Comparison of ENCODE assay signal across 24 cellular contexts in genomic region chr2:24349097-24349496, GRCh38.
"Had no signal": no experiment of that assay in that cellular context is flagged by ENCODE, and none has a peak within 500 bp of the region (broad histone marks: within the 10 kb centered on the region; RNA-seq: fewer than 3 reads in every experiment).

No MANE protein-coding gene starts in this region.

- H3K4me1 Mint-ChIP-seq: WTC11 had no signal

- DNase-seq: activated CD4-positive, alpha-beta memory T cell treated with anti-CD3 and anti-CD28 coated beads for 36 hours; activated CD4-positive, alpha-beta T cell treated with anti-CD3 and anti-CD28 coated beads for 4 hours; activated naive CD4-positive, alpha-beta T cell treated with Interleukin-2 at 50 U/mL for 16 hours; activated T-cell treated with anti-CD3 and anti-CD28 coated beads, Interleukin-2, amount 50 U/mL, for 48 hours; anterior cingulate cortex; effector memory CD4-positive, alpha-beta T cell; foreskin melanocyte; left lung; naive thymus-derived CD8-positive, alpha-beta T cell; retina; sigmoid colon; stimulated activated CD4-positive, alpha-beta T cell treated with anti-CD3 and anti-CD28 coated beads, Interleukin-15, amount 100 ng/mL, for 24 hours; stimulated activated naive CD4-positive, alpha-beta T cell; T-helper 9 cell; testis; uterus had no signal

- H3K9me3 Mint-ChIP-seq: activated CD4-positive, alpha-beta memory T cell treated with anti-CD3 and anti-CD28 coated beads for 36 hours; naive thymus-derived CD8-positive, alpha-beta T cell; WTC11 had no signal

- H3K27ac ChIP-seq: left lung, sigmoid colon, uterus had no signal

- H3K36me3 Mint-ChIP-seq: activated CD4-positive, alpha-beta memory T cell treated with anti-CD3 and anti-CD28 coated beads for 36 hours; naive thymus-derived CD8-positive, alpha-beta T cell; WTC11 had no signal

- H3K4me3 ChIP-seq: left lung, lung, sigmoid colon, smooth muscle cell, testis, uterus had no signal

- H3K27me3 ChIP-seq: left lung, sigmoid colon, testis, uterus had no signal

- H3K9me3 ChIP-seq: left lung, sigmoid colon, testis, uterus had no signal

- FAIRE-seq: colon, endothelial cell of umbilical vein had no signal

- H3K36me3 ChIP-seq: left lung, sigmoid colon, uterus had no signal

- H3K27me3 Mint-ChIP-seq: activated CD4-positive, alpha-beta memory T cell treated with anti-CD3 and anti-CD28 coated beads for 36 hours; brain; naive thymus-derived CD8-positive, alpha-beta T cell; progenitor cell of endocrine pancreas had no signal

- H3K27ac Mint-ChIP-seq: activated CD4-positive, alpha-beta memory T cell treated with anti-CD3 and anti-CD28 coated beads for 36 hours; brain; progenitor cell of endocrine pancreas had no signal

- ATAC-seq: esophagus mucosa; left lung; naive thymus-derived CD8-positive, alpha-beta T cell; WTC11 had no signal

- H3K4me3 Mint-ChIP-seq: activated CD4-positive, alpha-beta memory T cell treated with anti-CD3 and anti-CD28 coated beads for 36 hours; brain; WTC11 had no signal
